19 cellular contexts compared by ENCODE assay signal in the genomic region with DNA sequence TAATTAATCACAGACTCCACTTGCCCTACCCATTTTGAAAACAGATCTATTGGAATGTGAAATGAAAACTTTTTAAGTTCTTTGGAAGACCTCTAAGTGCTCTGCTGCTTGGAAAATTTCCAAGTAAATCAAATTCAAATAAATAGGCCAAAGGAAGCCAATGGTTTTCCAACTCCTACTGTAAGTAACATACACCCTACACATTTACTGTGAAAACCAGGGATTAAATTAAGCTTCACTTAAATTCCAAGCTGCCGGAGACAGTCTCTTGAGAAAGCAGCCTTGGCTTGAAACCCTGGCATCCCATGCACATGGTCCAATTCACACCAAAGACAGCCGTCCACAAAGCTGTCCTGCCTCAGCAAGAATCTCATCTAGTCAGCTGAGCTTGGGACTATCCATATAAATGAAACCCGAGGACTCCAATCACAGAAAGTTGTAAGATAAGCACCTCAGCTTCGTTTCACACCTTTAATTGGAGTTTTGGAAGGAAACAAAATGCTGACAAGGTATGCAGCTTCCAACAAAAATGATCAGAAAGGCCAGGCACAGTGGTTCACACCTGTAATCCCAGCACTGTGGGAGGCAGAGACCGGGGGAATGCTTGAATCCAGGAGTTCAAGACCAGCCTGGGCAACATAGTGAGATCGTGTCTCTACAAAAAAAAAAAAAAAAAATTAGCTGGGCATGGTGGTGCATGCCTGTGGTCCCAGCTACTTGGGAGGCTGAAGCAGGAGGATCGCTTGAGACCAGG.
DNase-seq lines count a peak whose midpoint lies in the region; ATAC-seq and TF ChIP-seq lines count a peak whose summit lies in the region.
"Had no signal": no experiment of that assay in that cellular context is flagged by ENCODE, and none has a peak within 500 bp of the region (broad histone marks: within the 10 kb centered on the region; RNA-seq: fewer than 3 reads in every experiment).

No MANE protein-coding gene starts in this region.

- H3K27ac Mint-ChIP-seq in HFFc6, result peak overlapping the region; percentile 44
- peak overlapping the region; percentile 83 for H3K27ac Mint-ChIP-seq in chondrocyte (ENCODE audit: unreplicated experiment)

- H3K36me3 ChIP-seq in lower lobe of right lung, result no peaks in the 10 kb centered on the region
- H3K36me3 ChIP-seq in tibial artery, result no peaks in the 10 kb centered on the region
- H3K36me3 ChIP-seq: BE2C, esophagus squamous epithelium, right atrium auricular region, stomach had no signal

- H3K4me3 Mint-ChIP-seq in HFFc6 (peak overlapping the region; percentile 27; the same call in 1 of the 2 replicates), chondrocyte (ENCODE audit: unreplicated experiment) (no peak overlapping the region)

- intact Hi-C loops in lower lobe of right lung (cut with DNase I), result no loop called here
- intact Hi-C loops in tibial artery (cut with DNase I; ENCODE audit: low total_unique reads), result no loop called here
- intact Hi-C loops in right cardiac atrium (cut with DNase I), result no loop called here

- H3K9me3 Mint-ChIP-seq in HFFc6 (no peaks in the 10 kb centered on the region), chondrocyte (ENCODE audit: low read depth) (peaks cover 6% of the 10 kb centered on the region)

- no peaks in the 10 kb centered on the region for H3K36me3 Mint-ChIP-seq in HFFc6 (ENCODE audit: low read depth)
- peaks cover 4% of the 10 kb centered on the region for H3K36me3 Mint-ChIP-seq in chondrocyte (ENCODE audit: low read depth)

- no peak for DNase-seq in HFFc6
- DNase-seq in chondrocyte (ENCODE audit: low spot score), result no peak
- no peak for DNase-seq in lower lobe of right lung
- DNase-seq in tibial artery, result no peak
- DNase-seq in SHP77 (lab: John Stamatoyannopoulos, UW), result no peak
- DNase-seq in right cardiac atrium, result no peak
- no peak for DNase-seq in NCI-H187 treated with DMSO at 0.1 percent for 48 hours (lab: John Stamatoyannopoulos, UW)
- DNase-seq: activated CD4-positive, alpha-beta T cell treated with anti-CD3 and anti-CD28 coated beads for 48 hours; activated gamma-delta T cell; BE2C; Calu3; caudate nucleus; esophagus squamous epithelium; NCI-H187; RPMI8226; stimulated activated CD4-positive, alpha-beta T cell treated with anti-CD3 and anti-CD28 coated beads, Interleukin-1b, Interleukin-23, amount 100 ng/mL, for 48 hours; stomach had no signal

- TF ChIP-seq CTCF in HFFc6 (IDR thresholded peaks at IDR 0.05), result no peak
- no peak for TF ChIP-seq CTCF in chondrocyte (IDR thresholded peaks at IDR 0.05)
- no peak for TF ChIP-seq CTCF in lower lobe of right lung (IDR thresholded peaks at IDR 0.05)
- TF ChIP-seq CTCF in tibial artery (IDR thresholded peaks at IDR 0.05), result no peak

- H3K4me1 ChIP-seq in lower lobe of right lung, result peaks cover 35% of the 10 kb centered on the region
- H3K4me1 ChIP-seq in tibial artery, result peaks cover 0 to 64% (median 34%) of the 10 kb centered on the region in 4 donors
- H3K4me1 ChIP-seq in right cardiac atrium (ENCODE audit: control insufficient read depth, insufficient read depth, low read length), result peaks cover 13% of the 10 kb centered on the region
- H3K4me1 ChIP-seq: BE2C had no signal

- 72% methylated on average over 7 of the region's 7 CpGs for WGBS in right cardiac atrium

- H3K27me3 ChIP-seq in lower lobe of right lung (ENCODE audit: low read depth) (no peaks in the 10 kb centered on the region), tibial artery (no peaks in the 10 kb centered on the region), right cardiac atrium (ENCODE audit: control insufficient read depth, insufficient read depth) (no peaks in the 10 kb centered on the region)
- H3K27me3 ChIP-seq: BE2C, esophagus squamous epithelium, right atrium auricular region, stomach had no signal

- H3K4me3 ChIP-seq in lower lobe of right lung (no peak overlapping the region), tibial artery (no peak overlapping the region), right cardiac atrium (ENCODE audit: low read length) (no peak overlapping the region)
- H3K4me3 ChIP-seq: esophagus squamous epithelium, right atrium auricular region, stomach had no signal

- no peaks in the 10 kb centered on the region for H3K9me3 ChIP-seq in lower lobe of right lung
- H3K9me3 ChIP-seq in tibial artery, result no peaks in the 10 kb centered on the region
- H3K9me3 ChIP-seq in right cardiac atrium (ENCODE audit: control insufficient read depth, low read length), result no peaks in the 10 kb centered on the region
- H3K9me3 ChIP-seq: BE2C, esophagus squamous epithelium, right atrium auricular region, stomach had no signal

- H3K27ac ChIP-seq in lower lobe of right lung (peak overlapping the region; percentile 70), tibial artery (peak overlapping the region; percentile 51 to 52), right cardiac atrium (ENCODE audit: low read length) (no peak overlapping the region)
- H3K27ac ChIP-seq: esophagus squamous epithelium, right atrium auricular region, stomach had no signal

- H3K4me1 Mint-ChIP-seq in HFFc6 (ENCODE audit: low read depth) (peaks cover 36% of the 10 kb centered on the region), chondrocyte (ENCODE audit: low read depth) (peaks cover 74% of the 10 kb centered on the region)

- H3K27me3 Mint-ChIP-seq in HFFc6 (ENCODE audit: insufficient read depth) (peaks cover under 1% of the 10 kb centered on the region), chondrocyte (ENCODE audit: low read depth) (no peaks in the 10 kb centered on the region)

- ATAC-seq in lower lobe of right lung, result no peak
- ATAC-seq in HG03135 (IDR thresholded peaks at IDR 0.05; ENCODE audit: unreplicated experiment), result no peak
- no peak for ATAC-seq in right cardiac atrium
